10 cellular contexts compared by ENCODE assay signal in the genomic region with DNA sequence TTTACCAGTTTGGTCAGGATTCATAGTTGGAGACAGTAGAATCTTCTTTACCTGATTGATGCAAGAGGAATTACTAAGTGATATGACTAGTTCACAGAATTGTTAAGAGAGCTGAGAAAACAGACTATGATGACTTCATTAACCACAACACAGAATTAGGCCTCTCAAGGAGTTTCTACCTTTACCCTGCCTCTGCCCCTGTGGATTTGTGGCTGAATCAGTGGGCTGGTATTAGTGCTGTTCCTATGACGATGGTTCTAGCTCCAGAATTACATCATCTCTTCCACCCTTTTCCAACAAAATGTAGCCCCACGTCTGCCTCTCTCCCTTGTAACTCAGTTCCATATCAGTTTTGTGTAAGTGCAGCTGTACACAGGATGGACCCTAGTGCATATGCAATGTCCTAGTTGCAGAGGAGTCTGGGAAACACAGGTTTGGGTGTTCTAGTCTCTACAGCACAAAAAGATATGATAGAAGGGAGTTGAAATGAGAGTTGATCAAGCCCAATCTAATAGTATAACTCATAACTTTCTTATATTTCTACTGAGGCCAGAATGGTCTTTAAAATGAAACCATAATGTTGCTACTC.
DNase-seq lines count a peak whose midpoint lies in the region; ATAC-seq and TF ChIP-seq lines count a peak whose summit lies in the region.
"Had no signal": no experiment of that assay in that cellular context is flagged by ENCODE, and none has a peak within 500 bp of the region (broad histone marks: within the 10 kb centered on the region; RNA-seq: fewer than 3 reads in every experiment).

No MANE protein-coding gene starts in this region.

- BruUV-seq in Calu3 (replicated peaks; lab: Mats Ljungman, UMichigan) = no TSS peak

- peak; percentile 76 for DNase-seq in fibroblast of mammary gland (ENCODE audit: low read depth)
- no peak for DNase-seq in Calu3
- DNase-seq in Right ventricle myocardium inferior (ENCODE audit: missing footprints) = no peak
- DNase-seq: nucleus accumbens; stimulated activated naive CD4-positive, alpha-beta T cell treated with Interleukin-2 at 50 U/mL for 16 hours had no signal

- no peaks in the 10 kb centered on the region for H3K4me1 Mint-ChIP-seq in Calu3 (ENCODE audit: low read depth, unreplicated experiment)

- CTCF ChIA-PET in Calu3 (lab: Charles Lee) = no interaction called here

- H3K9me3 Mint-ChIP-seq in Calu3 (ENCODE audit: low read depth, unreplicated experiment) = no peaks in the 10 kb centered on the region

- intact Hi-C loops in Calu3 (cut with micrococcal nuclease; ENCODE audit: unreplicated experiment) (no loop called here), Right ventricle myocardium inferior (cut with DNase I) (loop anchor here (5.0 kb wide), 1 partner anchor 135 kb away; no protein-coding TSS in a partner anchor)

- no peaks in the 10 kb centered on the region for H3K36me3 Mint-ChIP-seq in Calu3 (ENCODE audit: insufficient read depth, unreplicated experiment)

- H3K27ac Mint-ChIP-seq in Calu3 (ENCODE audit: unreplicated experiment) = no peak overlapping the region

- no peaks in the 10 kb centered on the region for H3K27me3 Mint-ChIP-seq in Calu3 (ENCODE audit: unreplicated experiment)

- TF ChIP-seq CTCF in fibroblast of mammary gland (conservative IDR thresholded peaks at IDR 0.05; ENCODE audit: control insufficient read depth, insufficient read depth, low read depth, low read length) = no peak
- no peak for TF ChIP-seq CTCF in Calu3 (IDR thresholded peaks at IDR 0.05; ENCODE audit: unreplicated experiment)

- peak; percentile 95 for ATAC-seq in GM18499 (IDR thresholded peaks at IDR 0.05; ENCODE audit: insufficient read depth, unreplicated experiment)
- peak; percentile 85 for ATAC-seq in GM21447 (IDR thresholded peaks at IDR 0.05; ENCODE audit: unreplicated experiment)
- peak; percentile 79 for ATAC-seq in HG03460 (IDR thresholded peaks at IDR 0.05; ENCODE audit: unreplicated experiment)
- no peak for ATAC-seq in GM21423 (IDR thresholded peaks at IDR 0.05; ENCODE audit: unreplicated experiment)
- no peak for ATAC-seq in HG02840 (IDR thresholded peaks at IDR 0.05; ENCODE audit: low FRiP score, unreplicated experiment)
- ATAC-seq in Right ventricle myocardium inferior = no peak

- no peak overlapping the region for H3K4me3 Mint-ChIP-seq in Calu3 (ENCODE audit: low read depth, unreplicated experiment)

- no peak overlapping the region for H3K4me3 ChIP-seq in fibroblast of mammary gland (ENCODE audit: control insufficient read depth, low read depth, low read length)

Comparison
In these comparisons a context has a peak if more than half of its experiments do, and no peak if none do; other contexts are left out.
1. ATAC-seq: peak in GM18499 (single experiment), GM21447 (single experiment) and HG03460 (single experiment); none in GM21423 (single experiment), HG02840 (single experiment) and Right ventricle myocardium inferior (single experiment).